8 cellular contexts compared by ENCODE assay signal in the genomic region with DNA sequence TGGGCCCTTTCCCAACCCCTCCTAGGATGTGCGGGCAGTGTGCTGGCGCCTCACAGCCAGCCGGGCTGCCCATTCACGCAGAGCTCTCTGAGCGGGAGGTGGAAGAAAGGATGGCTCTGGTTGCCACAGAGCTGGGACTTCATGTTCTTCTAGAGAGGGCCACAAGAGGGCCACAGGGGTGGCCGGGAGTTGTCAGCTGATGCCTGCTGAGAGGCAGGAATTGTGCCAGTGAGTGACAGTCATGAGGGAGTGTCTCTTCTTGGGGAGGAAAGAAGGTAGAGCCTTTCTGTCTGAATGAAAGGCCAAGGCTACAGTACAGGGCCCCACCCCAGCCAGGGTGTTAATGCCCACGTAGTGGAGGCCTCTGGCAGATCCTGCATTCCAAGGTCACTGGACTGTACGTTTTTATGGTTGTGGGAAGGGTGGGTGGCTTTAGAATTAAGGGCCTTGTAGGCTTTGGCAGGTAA. TPM values are rescaled to one million over a fixed set of nuclear protein-coding genes. Genes with fewer than 3 reads are reported as not detected.
DNase-seq lines count a peak whose midpoint lies in the region; ATAC-seq and TF ChIP-seq lines count a peak whose summit lies in the region.

No MANE protein-coding gene starts in this region.

- intact Hi-C loops in posterior cingulate gyrus (cut with DNase I) = no loop called here

- TF ChIP-seq CTCF in AG09309 (IDR thresholded peaks at IDR 0.05; ENCODE audit: control insufficient read depth, insufficient read depth, low read depth, low read length, missing control alignments) (peak; percentile 54), WERI-Rb-1 (IDR thresholded peaks at IDR 0.05; ENCODE audit: low read depth, low read length) (peak; percentile 72), glutamatergic neuron (IDR thresholded peaks at IDR 0.05; ENCODE audit: partially characterized antibody, unreplicated experiment) (no peak)

- peaks cover 10% of the 10 kb centered on the region for H3K4me1 Mint-ChIP-seq in glutamatergic neuron (ENCODE audit: low read depth, unreplicated experiment)

- peaks cover 15% of the 10 kb centered on the region for H3K36me3 ChIP-seq in WERI-Rb-1

- H3K27me3 ChIP-seq in WERI-Rb-1 (ENCODE audit: insufficient read depth, low read depth, severe bottlenecking) = no peaks in the 10 kb centered on the region

- peaks cover 11% of the 10 kb centered on the region for H3K9me3 Mint-ChIP-seq in glutamatergic neuron (ENCODE audit: unreplicated experiment)

- H3K27ac Mint-ChIP-seq in glutamatergic neuron (ENCODE audit: unreplicated experiment) = no peak overlapping the region

- H3K36me3 Mint-ChIP-seq in glutamatergic neuron (ENCODE audit: unreplicated experiment) = no peaks in the 10 kb centered on the region

- DNase-seq in AG09309 (ENCODE audit: low read depth) (no peak), NCI-H2107 treated with DMSO at 0.1 percent for 48 hours (lab: John Stamatoyannopoulos, UW; ENCODE audit: unreplicated experiment) (peak; percentile 94), WERI-Rb-1 (peak; percentile 82), globus pallidus (ENCODE audit: low spot score) (peak; percentile 95), posterior cingulate gyrus (peak; percentile 78 to 98 (median 88)), glutamatergic neuron (no peak)
- DNase-seq in stimulated activated CD4-positive, alpha-beta T cell treated with anti-CD3 and anti-CD28 coated beads, Interleukin-4, amount 100 ng/mL, for 4 hours = no peak

- peak; percentile 68 for ATAC-seq in GM18868 (IDR thresholded peaks at IDR 0.05; ENCODE audit: unreplicated experiment)

- H3K9me3 ChIP-seq in WERI-Rb-1 (ENCODE audit: severe bottlenecking) = no peaks in the 10 kb centered on the region

- peaks cover 6% of the 10 kb centered on the region for H3K27me3 Mint-ChIP-seq in glutamatergic neuron (ENCODE audit: unreplicated experiment)

- peak overlapping the region; percentile 50 for H3K27ac ChIP-seq in WERI-Rb-1

- H3K4me3 ChIP-seq in AG09309 (ENCODE audit: control insufficient read depth, low read depth, low read length) = no peak overlapping the region
- H3K4me3 ChIP-seq in WERI-Rb-1 (ENCODE audit: low read depth, low read length) = no peak overlapping the region

- no peak overlapping the region for H3K4me3 Mint-ChIP-seq in glutamatergic neuron (ENCODE audit: unreplicated experiment)

RNA-seq across cellular contexts. Expression of gene FAM131A, which starts 8.3 kb away (rescaled TPM):
- 51.4 TPM for total RNA-seq in glutamatergic neuron (ENCODE audit: unreplicated experiment)

RNA-seq across cellular contexts. Expression of gene CLCN2, which starts 15.7 kb away (rescaled TPM):
- 17.8 TPM for total RNA-seq in glutamatergic neuron (ENCODE audit: unreplicated experiment)

RNA-seq across cellular contexts. Expression of gene POLR2H, which starts 15.8 kb away (rescaled TPM):
- 48.1 TPM for total RNA-seq in glutamatergic neuron (ENCODE audit: unreplicated experiment)

RNA-seq across cellular contexts. Expression of gene EIF4G1, which starts 31.3 kb away (rescaled TPM):
- total RNA-seq in glutamatergic neuron (ENCODE audit: unreplicated experiment) = 346 TPM

RNA-seq across cellular contexts. Expression of gene THPO, which starts 32.3 kb away (rescaled TPM):
- total RNA-seq in glutamatergic neuron (ENCODE audit: unreplicated experiment) = 1.6 TPM

Comparison
In these comparisons a context has a peak if more than half of its experiments do, and no peak if none do; other contexts are left out.
1. DNase-seq: peak in NCI-H2107 treated with DMSO at 0.1 percent for 48 hours (single experiment), WERI-Rb-1 (single experiment), globus pallidus (single experiment) and posterior cingulate gyrus (10 of 10); none in AG09309 (single experiment), stimulated activated CD4-positive, alpha-beta T cell treated with anti-CD3 and anti-CD28 coated beads, Interleukin-4, amount 100 ng/mL, for 4 hours (0 of 2) and glutamatergic neuron (single experiment).